ENCODE assay signal across 8 cellular contexts in genomic region chr2:170155022-170155722, GRCh38. TPM values are rescaled to one million over a fixed set of nuclear protein-coding genes. Genes with fewer than 3 reads are reported as not detected.
A peak's percentile ranks its signal among the peaks of the same experiment; 100 is the strongest.
DNase-seq lines count a peak whose midpoint lies in the region; ATAC-seq, FAIRE-seq and TF ChIP-seq lines count a peak whose summit lies in the region.

No MANE protein-coding gene starts in this region.

- POLR2A ChIA-PET in HepG2 (lab: Yijun Ruan, JAX) = interaction anchor here (1.4 kb wide), 1 partner anchor 13 kb away, joined by 3 read pairs; no protein-coding TSS in a partner anchor

- H3K9me3 ChIP-seq in colonic mucosa (no peaks in the 10 kb centered on the region), HepG2 (ENCODE audit: low read length) (no peaks in the 10 kb centered on the region)

- BruUV-seq in HepG2 (replicated peaks; lab: Mats Ljungman, UMichigan) = no TSS peak

- no peak for TF ChIP-seq POLR2A in HepG2 (IDR thresholded peaks at IDR 0.05; ENCODE audit: insufficient read depth in 1 of 2, low read depth in 2 of 2, low read length in 2 of 2)

- intact Hi-C loops in left ventricle myocardium superior (cut with micrococcal nuclease) (no loop called here), colonic mucosa (cut with DNase I) (no loop called here), HepG2 (cut with micrococcal nuclease; ENCODE audit: unreplicated experiment) (no loop called here)

- WGBS in HepG2 (ENCODE audit: low lambda C conversion rate) = 42% methylated on average over 8 of the region's 8 CpGs

- H3K27me3 ChIP-seq in colonic mucosa = no peaks in the 10 kb centered on the region
- H3K27me3 ChIP-seq in HepG2 (ENCODE audit: control insufficient read depth in 1 of 2, insufficient read depth in 2 of 2, low read length in 2 of 2) = peaks cover 0 to 3% of the 10 kb centered on the region in 2 experiments; a peak in 3 of 5 replicates

- ATAC-seq in GM21723 (IDR thresholded peaks at IDR 0.05; ENCODE audit: unreplicated experiment) = peak; percentile 54
- ATAC-seq in left ventricle myocardium superior = peak; percentile 33
- no peak for ATAC-seq in GM19455 (IDR thresholded peaks at IDR 0.05; ENCODE audit: unreplicated experiment)
- no peak for ATAC-seq in HG03045 (IDR thresholded peaks at IDR 0.05; ENCODE audit: unreplicated experiment)
- ATAC-seq in HepG2 = no peak

- no peak for FAIRE-seq in HepG2 (lab: Jason Lieb, UNC)

- no peaks in the 10 kb centered on the region for H3K36me3 ChIP-seq in colonic mucosa
- H3K36me3 ChIP-seq in HepG2 (replicated peaks in 1 of 2; ENCODE audit: control insufficient read depth in 1 of 2, insufficient read depth in 2 of 2, low read length in 2 of 2) = no peaks in the 10 kb centered on the region

- DNase-seq in DMS153 treated with DMSO at 0.1 percent for 48 hours (lab: John Stamatoyannopoulos, UW; ENCODE audit: unreplicated experiment) (peak; percentile 18), NCI-H524 treated with DMSO at 0.1 percent for 48 hours (lab: John Stamatoyannopoulos, UW) (peak; percentile 7), left ventricle myocardium superior (no peak), colonic mucosa (no peak), HepG2 (ENCODE audit: low spot score) (no peak)

- in situ Hi-C loops in HepG2 (cut with HindIII; ENCODE audit: extremely low pct_ligation_motif_present, low pct_unique_long_range_greater_than_20kb) = no loop called here

- no peak for TF ChIP-seq RAD21 in HepG2 (CRISPR knock-in tag; IDR thresholded peaks at IDR 0.05)

- no peaks in the 10 kb centered on the region for H3K79me2 ChIP-seq in HepG2 (ENCODE audit: insufficient read depth, low read length)

- CTCF ChIA-PET in HepG2 (lab: Yijun Ruan, JAX; ENCODE audit: low intra/inter-chr PET ratio, low total read pairs) = no interaction called here

- H3K9ac ChIP-seq in colonic mucosa (ENCODE audit: low read depth in 2 of 2, low read length in 2 of 2) (no peak overlapping the region), HepG2 (ENCODE audit: insufficient read depth, low read depth, low read length) (no peak overlapping the region)

- H3K4me2 ChIP-seq in HepG2 (ENCODE audit: low read depth, low read length) = no peak overlapping the region

- H3K4me3 ChIP-seq in colonic mucosa (no peak overlapping the region), HepG2 (replicated peaks in 1 of 3; ENCODE audit: insufficient read depth in 1 of 3, low read depth in 2 of 3, low read length in 3 of 3) (no peak overlapping the region)

- no peak overlapping the region for H3K27ac ChIP-seq in colonic mucosa
- no peak overlapping the region for H3K27ac ChIP-seq in HepG2 (ENCODE audit: extremely low read length, insufficient read depth, low read length)

- H2AFZ ChIP-seq in HepG2 (ENCODE audit: low read length) = no peak overlapping the region

- no peaks in the 10 kb centered on the region for H3K4me1 ChIP-seq in colonic mucosa
- peaks cover 27% of the 10 kb centered on the region for H3K4me1 ChIP-seq in HepG2 (ENCODE audit: insufficient read depth, low read length)

- TF ChIP-seq EP300 in HepG2 (IDR thresholded peaks at IDR 0.05; ENCODE audit: low read depth in 2 of 2, low read length in 2 of 2) (no peak), HepG2 (CRISPR knock-in tag; IDR thresholded peaks at IDR 0.05; ENCODE audit: borderline replicate concordance) (no peak)

- no peaks in the 10 kb centered on the region for H4K20me1 ChIP-seq in HepG2 (ENCODE audit: insufficient read depth, low read length)

- TF ChIP-seq CTCF in colonic mucosa (IDR thresholded peaks at IDR 0.05) = no peak
- no peak for TF ChIP-seq CTCF in HepG2 (CRISPR knock-in tag; IDR thresholded peaks at IDR 0.05)

TF ChIP-seq in HepG2, 621 proteins besides CTCF, POLR2A, EP300 and RAD21 (continues in another document):
- TF ChIP-seq, protein P1, sequence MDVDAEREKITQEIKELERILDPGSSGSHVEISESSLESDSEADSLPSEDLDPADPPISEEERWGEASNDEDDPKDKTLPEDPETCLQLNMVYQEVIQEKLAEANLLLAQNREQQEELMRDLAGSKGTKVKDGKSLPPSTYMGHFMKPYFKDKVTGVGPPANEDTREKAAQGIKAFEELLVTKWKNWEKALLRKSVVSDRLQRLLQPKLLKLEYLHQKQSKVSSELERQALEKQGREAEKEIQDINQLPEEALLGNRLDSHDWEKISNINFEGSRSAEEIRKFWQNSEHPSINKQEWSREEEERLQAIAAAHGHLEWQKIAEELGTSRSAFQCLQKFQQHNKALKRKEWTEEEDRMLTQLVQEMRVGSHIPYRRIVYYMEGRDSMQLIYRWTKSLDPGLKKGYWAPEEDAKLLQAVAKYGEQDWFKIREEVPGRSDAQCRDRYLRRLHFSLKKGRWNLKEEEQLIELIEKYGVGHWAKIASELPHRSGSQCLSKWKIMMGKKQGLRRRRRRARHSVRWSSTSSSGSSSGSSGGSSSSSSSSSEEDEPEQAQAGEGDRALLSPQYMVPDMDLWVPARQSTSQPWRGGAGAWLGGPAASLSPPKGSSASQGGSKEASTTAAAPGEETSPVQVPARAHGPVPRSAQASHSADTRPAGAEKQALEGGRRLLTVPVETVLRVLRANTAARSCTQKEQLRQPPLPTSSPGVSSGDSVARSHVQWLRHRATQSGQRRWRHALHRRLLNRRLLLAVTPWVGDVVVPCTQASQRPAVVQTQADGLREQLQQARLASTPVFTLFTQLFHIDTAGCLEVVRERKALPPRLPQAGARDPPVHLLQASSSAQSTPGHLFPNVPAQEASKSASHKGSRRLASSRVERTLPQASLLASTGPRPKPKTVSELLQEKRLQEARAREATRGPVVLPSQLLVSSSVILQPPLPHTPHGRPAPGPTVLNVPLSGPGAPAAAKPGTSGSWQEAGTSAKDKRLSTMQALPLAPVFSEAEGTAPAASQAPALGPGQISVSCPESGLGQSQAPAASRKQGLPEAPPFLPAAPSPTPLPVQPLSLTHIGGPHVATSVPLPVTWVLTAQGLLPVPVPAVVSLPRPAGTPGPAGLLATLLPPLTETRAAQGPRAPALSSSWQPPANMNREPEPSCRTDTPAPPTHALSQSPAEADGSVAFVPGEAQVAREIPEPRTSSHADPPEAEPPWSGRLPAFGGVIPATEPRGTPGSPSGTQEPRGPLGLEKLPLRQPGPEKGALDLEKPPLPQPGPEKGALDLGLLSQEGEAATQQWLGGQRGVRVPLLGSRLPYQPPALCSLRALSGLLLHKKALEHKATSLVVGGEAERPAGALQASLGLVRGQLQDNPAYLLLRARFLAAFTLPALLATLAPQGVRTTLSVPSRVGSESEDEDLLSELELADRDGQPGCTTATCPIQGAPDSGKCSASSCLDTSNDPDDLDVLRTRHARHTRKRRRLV (CRISPR knock-in tag; IDR thresholded peaks at IDR 0.05) = no peak
- TF ChIP-seq ZSCAN29 (CRISPR knock-in tag; conservative IDR thresholded peaks at IDR 0.05) (no peak), ZNF263 (CRISPR knock-in tag; IDR thresholded peaks at IDR 0.05) (no peak), ZNF33B (CRISPR knock-in tag; IDR thresholded peaks at IDR 0.05) (no peak), ZNF569 (CRISPR knock-in tag; IDR thresholded peaks at IDR 0.05; ENCODE audit: borderline replicate concordance) (no peak), ARNT2 (CRISPR knock-in tag; IDR thresholded peaks at IDR 0.05; ENCODE audit: low read depth) (no peak), ZKSCAN5 (CRISPR knock-in tag; IDR thresholded peaks at IDR 0.05) (no peak), HNF4G (IDR thresholded peaks at IDR 0.05; ENCODE audit: borderline replicate concordance, low read depth, low read length) (no peak), HNF4G (CRISPR knock-in tag; IDR thresholded peaks at IDR 0.05; ENCODE audit: borderline replicate concordance, low read depth) (no peak), ZNF552 (CRISPR knock-in tag; IDR thresholded peaks at IDR 0.05; ENCODE audit: borderline replicate concordance) (no peak), JARID2 (CRISPR knock-in tag; IDR thresholded peaks at IDR 0.05; ENCODE audit: insufficient replicate concordance) (no peak)

RNA-seq across cellular contexts. Expression of gene MYO3B, which starts 22.8 kb away (rescaled TPM):
- total RNA-seq in left ventricle myocardium superior = 0.05 TPM
- total RNA-seq in colonic mucosa = under 1 TPM; 0.05 to 0.32 TPM
- not detected in 2 replicates for total RNA-seq in HepG2 (2016; rRNA removed; fragmentation: Illumina TruSeq; extraction: Trizol)
- total RNA-seq in HepG2 (2016; cell fraction: cytosol; rRNA removed; fragmentation: Illumina TruSeq; extraction: Trizol; ENCODE audit: low read depth) = not detected in 2 replicates
- total RNA-seq in HepG2 (2016; cell fraction: insoluble cytoplasmic fraction; rRNA removed; fragmentation: Illumina TruSeq; extraction: Trizol) = 0.02 TPM in 1 of 2 replicates, not detected in the other
- total RNA-seq in HepG2 (2016; cell fraction: membrane; rRNA removed; fragmentation: Illumina TruSeq; extraction: Trizol) = not detected in 2 replicates
- total RNA-seq in HepG2 (2016; cell fraction: nucleus; rRNA removed; fragmentation: Illumina TruSeq; extraction: Trizol) = not detected in 2 replicates
- polyA plus RNA-seq in HepG2 (2011; rRNA removed) = 0.01 TPM in 1 of 2 replicates, not detected in the other
- polyA plus RNA-seq in HepG2 (2011; cell fraction: cytosol; rRNA removed) = 0.01 TPM in 1 of 2 replicates, not detected in the other
- not detected in 2 replicates for polyA plus RNA-seq in HepG2 (2011; cell fraction: nucleus; rRNA removed)
- 0.03 and 0.08 TPM in 2 replicates for polyA plus RNA-seq in HepG2 (2012)
- not detected in 2 replicates for polyA plus RNA-seq in HepG2 (2016; cell fraction: cytosol; fragmentation: Illumina TruSeq; extraction: Trizol; ENCODE audit: low read depth)
- polyA plus RNA-seq in HepG2 (2016; cell fraction: insoluble cytoplasmic fraction; fragmentation: Illumina TruSeq; extraction: Trizol; ENCODE audit: low read depth) = 0.04 TPM in 1 of 2 replicates, not detected in the other
- polyA plus RNA-seq in HepG2 (2016; cell fraction: membrane; fragmentation: Illumina TruSeq; extraction: Trizol; ENCODE audit: low read depth) = not detected in 2 replicates
- not detected in 2 replicates for polyA plus RNA-seq in HepG2 (2016; cell fraction: nucleus; fragmentation: Illumina TruSeq; extraction: Trizol; ENCODE audit: insufficient read depth, low read depth)
- polyA minus RNA-seq in HepG2 (2011; rRNA and poly(A)+ RNA removed; ENCODE audit: low replicate concordance) = 0.08 TPM in 1 of 2 replicates, not detected in the other
- not detected in 2 replicates for polyA minus RNA-seq in HepG2 (2011; cell fraction: cytosol; rRNA and poly(A)+ RNA removed)
- polyA minus RNA-seq in HepG2 (2011; cell fraction: nucleus; rRNA and poly(A)+ RNA removed) = 0.26 TPM in 1 of 2 replicates, not detected in the other

Comparison
In these comparisons a context has a peak if more than half of its experiments do, and no peak if none do; other contexts are left out.
1. DNase-seq: peak in DMS153 treated with DMSO at 0.1 percent for 48 hours (single experiment) and NCI-H524 treated with DMSO at 0.1 percent for 48 hours (single experiment); none in left ventricle myocardium superior (single experiment), colonic mucosa (single experiment) and HepG2 (single experiment).
2. ATAC-seq: peak in GM21723 (single experiment) and left ventricle myocardium superior (single experiment); none in GM19455 (single experiment), HG03045 (single experiment) and HepG2 (single experiment).